Comparison of ENCODE assay signal across 9 cellular contexts in genomic region chr1:153646672-153647374, GRCh38.
DNase-seq lines count a peak whose midpoint lies in the region; ATAC-seq and TF ChIP-seq lines count a peak whose summit lies in the region.
"Had no signal": no experiment of that assay in that cellular context is flagged by ENCODE, and none has a peak within 500 bp of the region (broad histone marks: within the 10 kb centered on the region; RNA-seq: fewer than 3 reads in every experiment).

No MANE protein-coding gene starts in this region.

- H3K4me3 ChIP-seq in RWPE2 (ENCODE audit: severe bottlenecking), result no peak overlapping the region

- no peaks in the 10 kb centered on the region for H3K9me3 ChIP-seq in RWPE2 (ENCODE audit: severe bottlenecking)

- peak; percentile 39 for TF ChIP-seq POLR2A in erythroblast (IDR thresholded peaks at IDR 0.05; ENCODE audit: low read length)

- H3K36me3 ChIP-seq in RWPE2 (ENCODE audit: low read depth), result peaks cover 41% of the 10 kb centered on the region

- no peaks in the 10 kb centered on the region for H3K27me3 ChIP-seq in RWPE2 (ENCODE audit: insufficient read depth, poor library complexity, severe bottlenecking)

- H3K27ac ChIP-seq in RWPE2 (ENCODE audit: poor library complexity, severe bottlenecking), result no peak overlapping the region

- DNase-seq in DMS53 (lab: John Stamatoyannopoulos, UW) (peak; percentile 38), DMS53 treated with DMSO at 0.1 percent for 48 hours (lab: John Stamatoyannopoulos, UW; ENCODE audit: unreplicated experiment) (no peak), RWPE2 (ENCODE audit: low spot score) (no peak), erythroblast (lab: John Stamatoyannopoulos, UW) (no peak), pons (ENCODE audit: low spot score) (peak; percentile 56), NCI-H1930 (lab: John Stamatoyannopoulos, UW) (no peak)
- DNase-seq: 8988T had no signal

- TF ChIP-seq CTCF in RWPE2 (IDR thresholded peaks at IDR 0.05; ENCODE audit: poor library complexity, severe bottlenecking), result no peak

- H3K4me1 ChIP-seq in RWPE2 (ENCODE audit: insufficient read depth, poor library complexity, severe bottlenecking), result no peaks in the 10 kb centered on the region

- ATAC-seq in RWPE2 (ENCODE audit: low read depth), result peak; percentile 21
- ATAC-seq in HG02678 (IDR thresholded peaks at IDR 0.05; ENCODE audit: unreplicated experiment), result no peak
- ATAC-seq in HG03439 (IDR thresholded peaks at IDR 0.05; ENCODE audit: unreplicated experiment), result no peak

Comparison
In these comparisons a context has a peak if more than half of its experiments do, and no peak if none do; other contexts are left out.
1. DNase-seq: peak in DMS53 (single experiment) and pons (single experiment); none in DMS53 treated with DMSO at 0.1 percent for 48 hours (single experiment), RWPE2 (single experiment), erythroblast (0 of 2) and NCI-H1930 (0 of 2).